9 cellular contexts compared by ENCODE assay signal in the genomic region with DNA sequence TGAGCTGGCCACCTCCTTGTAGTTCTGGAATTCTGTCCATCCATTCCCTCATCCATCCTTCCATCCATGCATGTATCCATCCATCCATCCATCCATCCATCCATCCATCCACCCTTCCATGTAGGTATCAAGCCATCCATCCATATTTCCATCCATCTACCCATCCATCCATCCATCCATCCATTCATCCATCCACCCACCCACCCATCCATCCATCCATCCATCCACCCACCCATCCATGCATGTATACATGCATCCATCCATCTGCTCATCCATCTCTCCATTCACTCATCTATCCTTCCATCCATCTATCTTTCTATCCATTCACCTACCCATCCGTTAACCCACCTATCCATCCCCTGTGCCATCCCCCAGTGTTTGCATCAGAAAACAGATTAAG.
"Had no signal": no experiment of that assay in that cellular context is flagged by ENCODE, and none has a peak within 500 bp of the region (broad histone marks: within the 10 kb centered on the region; RNA-seq: fewer than 3 reads in every experiment).

No MANE protein-coding gene starts in this region.

- H3K9me3 ChIP-seq: HAP-1 had no signal

- H3K4me3 Mint-ChIP-seq: GM23338, H9, HFFc6 had no signal

- H3K27ac Mint-ChIP-seq: GM23338, H9, HFFc6 had no signal

- DNase-seq: GM23248, GOT3, H7, H9, HCEC 1CT, HFFc6 had no signal

- H3K9me3 Mint-ChIP-seq: GM23338, H9, HFFc6 had no signal

- H3K4me3 ChIP-seq: GM23248, GM23338, HAP-1 had no signal

- ATAC-seq: GM23338, HCT116 had no signal

- H3K4me1 ChIP-seq: HAP-1 had no signal

- H3K27ac ChIP-seq: GM23248 had no signal
